In genomic region chr3:99945328-99945995, GRCh38 we compare ENCODE assay signal across 9 cellular contexts.
A peak's percentile ranks its signal among the peaks of the same experiment; 100 is the strongest.
DNase-seq lines count a peak whose midpoint lies in the region; ATAC-seq, FAIRE-seq and TF ChIP-seq lines count a peak whose summit lies in the region.
"Had no signal": no experiment of that assay in that cellular context is flagged by ENCODE, and none has a peak within 500 bp of the region (broad histone marks: within the 10 kb centered on the region; RNA-seq: fewer than 3 reads in every experiment).

No MANE protein-coding gene starts in this region.

- TF ChIP-seq POLR2A in GM12891 (IDR thresholded peaks at IDR 0.05; ENCODE audit: low read depth, low read length) (no peak), gastrocnemius medialis (IDR thresholded peaks at IDR 0.05) (no peak)

- FAIRE-seq in GM12891 (lab: Jason Lieb, UNC) = peak; percentile 26

- intact Hi-C loops in Right ventricle myocardium superior (cut with DNase I) = loop anchor here (10.0 kb wide), 1 partner anchor 99 kb away; no protein-coding TSS in a partner anchor
- intact Hi-C loops in gastrocnemius medialis (cut with DNase I; ENCODE audit: low total_unique reads) = no loop called here

- H3K36me3 ChIP-seq in gastrocnemius medialis = no peaks in the 10 kb centered on the region

- DNase-seq in GM12891 (ENCODE audit: insufficient read length, low spot score) (no peak), NCI-H69 (lab: John Stamatoyannopoulos, UW) (peak; percentile 95), Right ventricle myocardium superior (peak; percentile 39), gastrocnemius medialis (peak in 1 of 2 donors; percentile 35), hepatic stellate cell (ENCODE audit: low spot score) (no peak), omental fat pad (ENCODE audit: low spot score) (no peak)
- DNase-seq in NK-92 treated with Interleukin-12 subunit alpha and Interleukin-12 subunit beta, amount 100 ng/mL, for 24 hours (lab: John Stamatoyannopoulos, UW) = no peak
- DNase-seq: NCI-H510A treated with DMSO at 0.1 percent for 48 hours had no signal

- peaks cover 63 to 72% of the 10 kb centered on the region in 2 donors for H3K4me1 ChIP-seq in gastrocnemius medialis

- no peaks in the 10 kb centered on the region for H3K27me3 ChIP-seq in gastrocnemius medialis

- peak overlapping the region in 2 of 4 donors; percentile 25 to 41 for H3K4me3 ChIP-seq in gastrocnemius medialis

- H3K27ac ChIP-seq in gastrocnemius medialis = peak overlapping the region; percentile 49 to 75 (median 64)

- no peaks in the 10 kb centered on the region for H3K9me3 ChIP-seq in gastrocnemius medialis

- in situ Hi-C loops in gastrocnemius medialis (cut with MboI; ENCODE audit: low sequenced_read_pairs in 4 of 4) = no loop called here

- TF ChIP-seq CTCF in gastrocnemius medialis (IDR thresholded peaks at IDR 0.05 in 4 of 5, conservative IDR thresholded peaks at IDR 0.05 in 1 of 5) (no peak), omental fat pad (IDR thresholded peaks at IDR 0.05) (no peak)

- ATAC-seq in Right ventricle myocardium superior (ENCODE audit: poor library complexity) (peak; percentile 80), gastrocnemius medialis (peak; percentile 56 to 74), GM21390 (IDR thresholded peaks at IDR 0.05; ENCODE audit: unreplicated experiment) (no peak), omental fat pad (ENCODE audit: low FRiP score) (no peak)

TF ChIP-seq in GM12891, 5 proteins besides CTCF, POLR2A, EP300 and RAD21:
- no peak for TF ChIP-seq TAF1 (IDR thresholded peaks at IDR 0.05; ENCODE audit: low read depth, low read length)
- no peak for TF ChIP-seq SPI1 (IDR thresholded peaks at IDR 0.05; ENCODE audit: low read depth, low read length)
- TF ChIP-seq POLR2AphosphoS5 (IDR thresholded peaks at IDR 0.05; ENCODE audit: low read depth, low read length) = no peak
- TF ChIP-seq POU2F2 (IDR thresholded peaks at IDR 0.05; ENCODE audit: low read depth, low read length) = no peak
- no peak for TF ChIP-seq PAX5 (IDR thresholded peaks at IDR 0.05; ENCODE audit: insufficient read depth, low read length, severe bottlenecking)

Comparison
In these comparisons a context has a peak if more than half of its experiments do, and no peak if none do; other contexts are left out.
1. DNase-seq: peak in NCI-H69 (single experiment) and Right ventricle myocardium superior (single experiment); none in GM12891 (single experiment), NK-92 treated with Interleukin-12 subunit alpha and Interleukin-12 subunit beta, amount 100 ng/mL, for 24 hours (single experiment), hepatic stellate cell (single experiment) and omental fat pad (single experiment).
2. ATAC-seq: peak in Right ventricle myocardium superior (single experiment) and gastrocnemius medialis (2 of 2); none in GM21390 (single experiment) and omental fat pad (single experiment).